12 cellular contexts compared by ENCODE assay signal in the genomic region with DNA sequence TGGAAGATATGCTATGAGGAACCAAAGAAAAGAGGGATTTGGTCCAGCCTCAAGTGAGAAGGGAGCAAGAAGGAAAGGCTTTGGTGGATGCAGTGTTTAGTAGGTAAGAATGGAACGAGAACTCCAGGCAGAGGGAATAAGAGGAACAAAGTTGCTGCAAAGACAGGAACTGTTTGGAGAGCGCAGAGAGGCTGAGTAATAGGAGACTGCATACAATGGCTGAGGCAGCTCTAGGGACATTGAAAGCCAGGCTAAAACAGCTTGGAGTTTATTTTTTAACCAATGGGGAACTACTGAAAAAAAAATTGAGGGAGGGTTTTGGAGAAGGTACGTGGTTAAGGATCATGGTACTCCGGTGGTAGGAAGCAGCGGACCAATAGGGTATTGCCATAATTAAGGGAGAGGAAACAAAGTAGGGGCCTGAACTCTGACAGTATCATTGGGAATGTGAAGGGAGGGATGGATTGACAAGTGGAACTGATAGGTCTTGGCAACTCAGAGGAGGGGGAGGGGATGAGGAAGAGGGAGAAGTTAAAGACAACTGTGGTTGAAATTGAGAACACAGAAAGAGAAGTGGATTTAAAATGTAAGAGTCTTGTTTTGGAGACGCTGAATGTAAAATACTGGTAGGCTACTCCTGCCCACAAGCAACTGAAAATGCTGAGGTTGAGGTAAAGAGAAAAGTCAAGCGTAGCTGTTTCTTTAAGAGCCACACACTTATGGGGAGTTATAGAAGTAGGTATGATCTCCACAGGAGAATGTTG. TPM values are rescaled to one million over a fixed set of nuclear protein-coding genes. Genes with fewer than 3 reads are reported as not detected.
A peak's percentile ranks its signal among the peaks of the same experiment; 100 is the strongest.
DNase-seq lines count a peak whose midpoint lies in the region; ATAC-seq, FAIRE-seq and TF ChIP-seq lines count a peak whose summit lies in the region.
"Had no signal": no experiment of that assay in that cellular context is flagged by ENCODE, and none has a peak within 500 bp of the region (broad histone marks: within the 10 kb centered on the region; RNA-seq: fewer than 3 reads in every experiment).

No MANE protein-coding gene starts in this region.

- no peaks in the 10 kb centered on the region for H3K9me3 ChIP-seq in hepatocyte (ENCODE audit: low read depth)

- no peaks in the 10 kb centered on the region for H3K9me2 ChIP-seq in hepatocyte (replicated peaks; ENCODE audit: insufficient read depth)

- H3K79me2 ChIP-seq in hepatocyte: no peaks in the 10 kb centered on the region

- H3K4me3 ChIP-seq in HL-60 (replicated peaks; ENCODE audit: insufficient read depth, low read length): no peak overlapping the region
- no peak overlapping the region for H3K4me3 ChIP-seq in hepatocyte

- H2AFZ ChIP-seq in hepatocyte: no peak overlapping the region

- no peaks in the 10 kb centered on the region for H4K20me1 ChIP-seq in hepatocyte (ENCODE audit: insufficient read depth, poor library complexity, severe bottlenecking)

- 81% methylated on average over 7 of the region's 7 CpGs for WGBS in hepatocyte (ENCODE audit: low lambda C conversion rate, missing lambda C conversion rate)

- ATAC-seq in GM18907 (IDR thresholded peaks at IDR 0.05; ENCODE audit: unreplicated experiment): peak; percentile 75
- ATAC-seq in HG02588 (IDR thresholded peaks at IDR 0.05; ENCODE audit: unreplicated experiment): peak; percentile 68
- ATAC-seq in memory B cell (ENCODE audit: low read depth): peak; percentile 80
- no peak for ATAC-seq in HG03039 (IDR thresholded peaks at IDR 0.05; ENCODE audit: unreplicated experiment)
- ATAC-seq: Panc1 had no signal

- peak; percentile 69 to 76 for DNase-seq in HL-60 (ENCODE audit: low read depth in 1 of 2, low spot score in 1 of 2)
- DNase-seq in memory B cell (ENCODE audit: low spot score in 2 of 2): no peak
- no peak for DNase-seq in D721Med (ENCODE audit: insufficient read length, low spot score)
- no peak for DNase-seq in hepatocyte (ENCODE audit: low spot score)
- DNase-seq in erythroblast (lab: John Stamatoyannopoulos, UW): no peak
- DNase-seq: activated T-cell treated with anti-CD3 and anti-CD28 coated beads for 4 hours, posterior cingulate gyrus had no signal

- no peaks in the 10 kb centered on the region for H3K9me3 Mint-ChIP-seq in memory B cell

- H3K4me3 Mint-ChIP-seq in memory B cell: peak overlapping the region; percentile 68

- H3K27ac ChIP-seq in HL-60 (replicated peaks): peak overlapping the region; percentile 68
- no peak overlapping the region for H3K27ac ChIP-seq in hepatocyte

- TF ChIP-seq POLR2A in erythroblast (IDR thresholded peaks at IDR 0.05; ENCODE audit: low read length): no peak

- no peaks in the 10 kb centered on the region for H3K36me3 ChIP-seq in hepatocyte (replicated peaks; ENCODE audit: insufficient read depth, low read depth)

- H3K4me1 Mint-ChIP-seq in memory B cell: peaks cover 31% of the 10 kb centered on the region

- peaks cover 7% of the 10 kb centered on the region for H3K27me3 Mint-ChIP-seq in memory B cell

- H3K27ac Mint-ChIP-seq in memory B cell: peak overlapping the region; percentile 11

- H3K4me1 ChIP-seq in hepatocyte (ENCODE audit: insufficient read depth): peaks cover 6% of the 10 kb centered on the region

- H3K27me3 ChIP-seq in HL-60 (ENCODE audit: insufficient read depth, poor library complexity, severe bottlenecking) (peaks cover 23% of the 10 kb centered on the region), hepatocyte (peaks cover 49% of the 10 kb centered on the region)

- no peaks in the 10 kb centered on the region for H3K36me3 Mint-ChIP-seq in memory B cell

- no peak overlapping the region for H3K4me2 ChIP-seq in hepatocyte

- no peak for FAIRE-seq in D721Med (lab: Jason Lieb, UNC)
- FAIRE-seq: G401.6 had no signal

- TF ChIP-seq CTCF in HL-60 (IDR thresholded peaks at IDR 0.05; ENCODE audit: insufficient read depth, low read length) (no peak), D721Med (IDR thresholded peaks at IDR 0.05; ENCODE audit: insufficient read depth, missing control alignments) (no peak), hepatocyte (IDR thresholded peaks at IDR 0.05; ENCODE audit: poor library complexity) (no peak)

RNA-seq across cellular contexts. Expression of a gene that starts 4.8 kb away (rescaled TPM):
- total RNA-seq in hepatocyte: 0.08 and 0.30 TPM in 2 replicates
- polyA plus RNA-seq in hepatocyte: 0.69 TPM in 1 of 2 replicates, not detected in the other

RNA-seq across cellular contexts. Expression of a gene that starts 18.3 kb away (rescaled TPM):
- total RNA-seq in hepatocyte: 38.7 and 46.4 TPM in 2 replicates
- polyA plus RNA-seq in hepatocyte: 25.9 and 28.5 TPM in 2 replicates

Comparison
In these comparisons a context has a peak if more than half of its experiments do, and no peak if none do; other contexts are left out.
1. DNase-seq: peak in HL-60 (2 of 2); none in memory B cell (0 of 2), D721Med (single experiment), hepatocyte (single experiment) and erythroblast (0 of 2).